In the genomic region with DNA sequence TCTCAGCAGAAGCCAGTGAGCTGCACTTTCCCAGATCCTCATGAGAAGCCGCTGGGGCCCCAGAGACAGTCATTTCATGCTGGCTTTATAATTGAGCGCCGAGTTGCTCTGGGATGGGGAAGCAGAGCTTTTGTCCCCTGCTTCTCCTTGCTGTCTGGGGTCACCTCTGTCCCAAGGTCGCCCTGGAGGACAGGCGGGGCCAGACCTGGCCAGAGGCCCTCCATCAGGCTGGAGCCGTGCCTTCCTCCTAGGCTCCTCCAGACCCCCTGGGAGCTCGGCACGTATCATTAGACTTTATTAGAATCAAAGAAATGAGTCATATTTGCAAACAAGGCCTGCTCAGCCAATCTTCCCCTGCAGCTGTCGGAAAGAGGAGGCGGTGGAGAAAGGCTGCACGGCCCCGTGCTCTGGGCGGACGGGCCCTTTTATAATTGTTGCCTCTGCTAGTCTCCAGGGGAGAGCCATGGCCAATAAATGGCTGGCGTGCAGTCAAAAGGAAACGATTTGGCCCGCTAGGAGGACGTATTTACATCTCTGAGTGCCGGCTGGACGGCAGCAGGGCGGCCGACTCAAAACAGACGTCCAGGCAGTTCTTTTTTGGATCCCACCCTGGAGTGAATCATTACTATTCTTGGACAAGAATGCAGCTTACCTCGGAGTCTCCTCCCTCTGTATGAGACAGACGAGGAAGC, we compare ENCODE assay signal across 1 cellular context.
TF ChIP-seq lines count a peak whose summit lies in the region.

No MANE protein-coding gene starts in this region.

TF ChIP-seq in HEK293, 187 proteins besides CTCF, POLR2A, EP300 and RAD21 (continued from another document and continues in another):
- TF ChIP-seq, protein P1, sequence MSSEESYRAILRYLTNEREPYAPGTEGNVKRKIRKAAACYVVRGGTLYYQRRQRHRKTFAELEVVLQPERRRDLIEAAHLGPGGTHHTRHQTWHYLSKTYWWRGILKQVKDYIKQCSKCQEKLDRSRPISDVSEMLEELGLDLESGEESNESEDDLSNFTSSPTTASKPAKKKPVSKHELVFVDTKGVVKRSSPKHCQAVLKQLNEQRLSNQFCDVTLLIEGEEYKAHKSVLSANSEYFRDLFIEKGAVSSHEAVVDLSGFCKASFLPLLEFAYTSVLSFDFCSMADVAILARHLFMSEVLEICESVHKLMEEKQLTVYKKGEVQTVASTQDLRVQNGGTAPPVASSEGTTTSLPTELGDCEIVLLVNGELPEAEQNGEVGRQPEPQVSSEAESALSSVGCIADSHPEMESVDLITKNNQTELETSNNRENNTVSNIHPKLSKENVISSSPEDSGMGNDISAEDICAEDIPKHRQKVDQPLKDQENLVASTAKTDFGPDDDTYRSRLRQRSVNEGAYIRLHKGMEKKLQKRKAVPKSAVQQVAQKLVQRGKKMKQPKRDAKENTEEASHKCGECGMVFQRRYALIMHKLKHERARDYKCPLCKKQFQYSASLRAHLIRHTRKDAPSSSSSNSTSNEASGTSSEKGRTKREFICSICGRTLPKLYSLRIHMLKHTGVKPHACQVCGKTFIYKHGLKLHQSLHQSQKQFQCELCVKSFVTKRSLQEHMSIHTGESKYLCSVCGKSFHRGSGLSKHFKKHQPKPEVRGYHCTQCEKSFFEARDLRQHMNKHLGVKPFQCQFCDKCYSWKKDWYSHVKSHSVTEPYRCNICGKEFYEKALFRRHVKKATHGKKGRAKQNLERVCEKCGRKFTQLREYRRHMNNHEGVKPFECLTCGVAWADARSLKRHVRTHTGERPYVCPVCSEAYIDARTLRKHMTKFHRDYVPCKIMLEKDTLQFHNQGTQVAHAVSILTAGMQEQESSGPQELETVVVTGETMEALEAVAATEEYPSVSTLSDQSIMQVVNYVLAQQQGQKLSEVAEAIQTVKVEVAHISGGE (tag by site-specific recombination; conservative IDR thresholded peaks at IDR 0.05; ENCODE audit: low read depth) = peak; percentile 60
- no peak for TF ChIP-seq ZNF677 (tag by site-specific recombination; IDR thresholded peaks at IDR 0.05)
- no peak for TF ChIP-seq ZNF426 (tag by site-specific recombination; IDR thresholded peaks at IDR 0.05)
- no peak for TF ChIP-seq ZFP41 (tag by site-specific recombination; IDR thresholded peaks at IDR 0.05; ENCODE audit: borderline replicate concordance)
- peak; percentile 68; the same call in 1 of the 2 replicates for TF ChIP-seq ZNF324 (tag by site-specific recombination; IDR thresholded peaks at IDR 0.05)
- TF ChIP-seq ZNF792 (tag by site-specific recombination; IDR thresholded peaks at IDR 0.05) = no peak
- TF ChIP-seq, protein P2, sequence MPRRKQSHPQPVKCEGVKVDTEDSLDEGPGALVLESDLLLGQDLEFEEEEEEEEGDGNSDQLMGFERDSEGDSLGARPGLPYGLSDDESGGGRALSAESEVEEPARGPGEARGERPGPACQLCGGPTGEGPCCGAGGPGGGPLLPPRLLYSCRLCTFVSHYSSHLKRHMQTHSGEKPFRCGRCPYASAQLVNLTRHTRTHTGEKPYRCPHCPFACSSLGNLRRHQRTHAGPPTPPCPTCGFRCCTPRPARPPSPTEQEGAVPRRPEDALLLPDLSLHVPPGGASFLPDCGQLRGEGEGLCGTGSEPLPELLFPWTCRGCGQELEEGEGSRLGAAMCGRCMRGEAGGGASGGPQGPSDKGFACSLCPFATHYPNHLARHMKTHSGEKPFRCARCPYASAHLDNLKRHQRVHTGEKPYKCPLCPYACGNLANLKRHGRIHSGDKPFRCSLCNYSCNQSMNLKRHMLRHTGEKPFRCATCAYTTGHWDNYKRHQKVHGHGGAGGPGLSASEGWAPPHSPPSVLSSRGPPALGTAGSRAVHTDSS (tag by site-specific recombination; IDR thresholded peaks at IDR 0.05) = peak; percentile 14; the same call in 1 of the 2 replicates
- peak; percentile 91 for TF ChIP-seq ZEB2 (tag by site-specific recombination; IDR thresholded peaks at IDR 0.05)
- no peak for TF ChIP-seq ZNF654 (tag by site-specific recombination; IDR thresholded peaks at IDR 0.05; ENCODE audit: low read depth)
- TF ChIP-seq GFI1B (tag by site-specific recombination; IDR thresholded peaks at IDR 0.05) = peak; percentile 74
- no peak for TF ChIP-seq ZNF624 (tag by site-specific recombination; IDR thresholded peaks at IDR 0.05)
- TF ChIP-seq ZNF2 (tag by site-specific recombination; IDR thresholded peaks at IDR 0.05) = no peak; the same call in 1 of the 2 replicates
- TF ChIP-seq, protein P3, sequence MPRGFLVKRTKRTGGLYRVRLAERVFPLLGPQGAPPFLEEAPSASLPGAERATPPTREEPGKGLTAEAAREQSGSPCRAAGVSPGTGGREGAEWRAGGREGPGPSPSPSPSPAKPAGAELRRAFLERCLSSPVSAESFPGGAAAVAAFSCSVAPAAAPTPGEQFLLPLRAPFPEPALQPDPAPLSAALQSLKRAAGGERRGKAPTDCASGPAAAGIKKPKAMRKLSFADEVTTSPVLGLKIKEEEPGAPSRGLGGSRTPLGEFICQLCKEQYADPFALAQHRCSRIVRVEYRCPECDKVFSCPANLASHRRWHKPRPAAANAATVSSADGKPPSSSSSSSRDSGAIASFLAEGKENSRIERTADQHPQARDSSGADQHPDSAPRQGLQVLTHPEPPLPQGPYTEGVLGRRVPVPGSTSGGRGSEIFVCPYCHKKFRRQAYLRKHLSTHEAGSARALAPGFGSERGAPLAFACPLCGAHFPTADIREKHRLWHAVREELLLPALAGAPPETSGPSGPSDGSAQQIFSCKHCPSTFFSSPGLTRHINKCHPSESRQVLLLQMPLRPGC (tag by site-specific recombination; IDR thresholded peaks at IDR 0.05) = peak; percentile 84
- TF ChIP-seq ZNF169 (tag by site-specific recombination; IDR thresholded peaks at IDR 0.05) = no peak
- TF ChIP-seq GLI4 (tag by site-specific recombination; IDR thresholded peaks at IDR 0.05) = no peak
- peak; percentile 95 for TF ChIP-seq ZNF121 (tag by site-specific recombination; IDR thresholded peaks at IDR 0.05)
- no peak for TF ChIP-seq ZSCAN16 (tag by site-specific recombination; IDR thresholded peaks at IDR 0.05)
- TF ChIP-seq, protein P4, sequence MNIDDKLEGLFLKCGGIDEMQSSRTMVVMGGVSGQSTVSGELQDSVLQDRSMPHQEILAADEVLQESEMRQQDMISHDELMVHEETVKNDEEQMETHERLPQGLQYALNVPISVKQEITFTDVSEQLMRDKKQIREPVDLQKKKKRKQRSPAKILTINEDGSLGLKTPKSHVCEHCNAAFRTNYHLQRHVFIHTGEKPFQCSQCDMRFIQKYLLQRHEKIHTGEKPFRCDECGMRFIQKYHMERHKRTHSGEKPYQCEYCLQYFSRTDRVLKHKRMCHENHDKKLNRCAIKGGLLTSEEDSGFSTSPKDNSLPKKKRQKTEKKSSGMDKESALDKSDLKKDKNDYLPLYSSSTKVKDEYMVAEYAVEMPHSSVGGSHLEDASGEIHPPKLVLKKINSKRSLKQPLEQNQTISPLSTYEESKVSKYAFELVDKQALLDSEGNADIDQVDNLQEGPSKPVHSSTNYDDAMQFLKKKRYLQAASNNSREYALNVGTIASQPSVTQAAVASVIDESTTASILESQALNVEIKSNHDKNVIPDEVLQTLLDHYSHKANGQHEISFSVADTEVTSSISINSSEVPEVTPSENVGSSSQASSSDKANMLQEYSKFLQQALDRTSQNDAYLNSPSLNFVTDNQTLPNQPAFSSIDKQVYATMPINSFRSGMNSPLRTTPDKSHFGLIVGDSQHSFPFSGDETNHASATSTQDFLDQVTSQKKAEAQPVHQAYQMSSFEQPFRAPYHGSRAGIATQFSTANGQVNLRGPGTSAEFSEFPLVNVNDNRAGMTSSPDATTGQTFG (tag by site-specific recombination; IDR thresholded peaks at IDR 0.05; ENCODE audit: borderline replicate concordance) = no peak
- TF ChIP-seq ZIC2 (tag by site-specific recombination; IDR thresholded peaks at IDR 0.05) = peak; percentile 89
- TF ChIP-seq, protein P5, sequence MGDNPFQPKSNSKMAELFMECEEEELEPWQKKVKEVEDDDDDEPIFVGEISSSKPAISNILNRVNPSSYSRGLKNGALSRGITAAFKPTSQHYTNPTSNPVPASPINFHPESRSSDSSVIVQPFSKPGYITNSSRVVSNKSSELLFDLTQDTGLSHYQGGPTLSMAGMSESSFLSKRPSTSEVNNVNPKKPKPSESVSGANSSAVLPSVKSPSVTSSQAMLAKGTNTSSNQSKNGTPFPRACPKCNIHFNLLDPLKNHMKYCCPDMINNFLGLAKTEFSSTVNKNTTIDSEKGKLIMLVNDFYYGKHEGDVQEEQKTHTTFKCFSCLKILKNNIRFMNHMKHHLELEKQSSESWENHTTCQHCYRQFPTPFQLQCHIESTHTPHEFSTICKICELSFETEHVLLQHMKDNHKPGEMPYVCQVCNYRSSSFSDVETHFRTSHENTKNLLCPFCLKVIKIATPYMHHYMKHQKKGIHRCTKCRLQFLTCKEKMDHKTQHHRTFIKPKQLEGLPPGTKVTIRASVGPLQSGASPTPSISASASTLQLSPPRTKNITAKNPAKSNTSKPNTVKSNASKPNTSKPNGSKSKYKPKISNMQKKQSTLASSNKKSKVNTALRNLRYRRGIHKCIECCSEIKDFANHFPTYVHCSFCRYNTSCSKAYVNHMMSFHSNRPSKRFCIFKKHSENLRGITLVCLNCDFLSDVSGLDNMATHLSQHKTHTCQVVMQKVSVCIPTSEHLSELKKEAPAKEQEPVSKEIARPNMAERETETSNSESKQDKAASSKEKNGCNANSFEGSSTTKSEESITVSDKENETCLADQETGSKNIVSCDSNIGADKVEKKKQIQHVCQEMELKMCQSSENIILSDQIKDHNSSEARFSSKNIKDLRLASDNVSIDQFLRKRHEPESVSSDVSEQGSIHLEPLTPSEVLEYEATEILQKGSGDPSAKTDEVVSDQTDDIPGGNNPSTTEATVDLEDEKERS (tag by site-specific recombination; IDR thresholded peaks at IDR 0.05) = no peak
- TF ChIP-seq ZNF561 (tag by site-specific recombination; IDR thresholded peaks at IDR 0.05; ENCODE audit: borderline replicate concordance) = peak; percentile 82
- peak; percentile 75 for TF ChIP-seq ZNF24 (tag by site-specific recombination; IDR thresholded peaks at IDR 0.05)
- 0 out of 2 replicates have a peak, but pooled peaks have one; percentile 33 for TF ChIP-seq KLF7 (tag by site-specific recombination; IDR thresholded peaks at IDR 0.05; ENCODE audit: borderline replicate concordance)
- TF ChIP-seq ZNF600 (tag by site-specific recombination; IDR thresholded peaks at IDR 0.05) = peak; percentile 37; the same call in 1 of the 2 replicates
- no peak for TF ChIP-seq ZNF707 (tag by site-specific recombination; IDR thresholded peaks at IDR 0.05)
- TF ChIP-seq PRDM1 (tag by site-specific recombination; IDR thresholded peaks at IDR 0.05) = no peak
- TF ChIP-seq TCF7L2 (IDR thresholded peaks at IDR 0.05; ENCODE audit: borderline replicate concordance, low read depth, low read length) = 0 out of 2 replicates have a peak, but pooled peaks have one; percentile 77
- TF ChIP-seq ZNF664 (tag by site-specific recombination; IDR thresholded peaks at IDR 0.05) = no peak
- no peak for TF ChIP-seq HOXA7 (CRISPR knock-in tag; IDR thresholded peaks at IDR 0.05; ENCODE audit: borderline replicate concordance)
- TF ChIP-seq ZNF140 (tag by site-specific recombination; IDR thresholded peaks at IDR 0.05) = no peak
- no peak for TF ChIP-seq ZNF521 (tag by site-specific recombination; IDR thresholded peaks at IDR 0.05)
- peak; percentile 68 for TF ChIP-seq GLIS2 (tag by site-specific recombination; IDR thresholded peaks at IDR 0.05)
- TF ChIP-seq KLF1 (tag by site-specific recombination; IDR thresholded peaks at IDR 0.05) = peak; percentile 74
- TF ChIP-seq, protein P6, sequence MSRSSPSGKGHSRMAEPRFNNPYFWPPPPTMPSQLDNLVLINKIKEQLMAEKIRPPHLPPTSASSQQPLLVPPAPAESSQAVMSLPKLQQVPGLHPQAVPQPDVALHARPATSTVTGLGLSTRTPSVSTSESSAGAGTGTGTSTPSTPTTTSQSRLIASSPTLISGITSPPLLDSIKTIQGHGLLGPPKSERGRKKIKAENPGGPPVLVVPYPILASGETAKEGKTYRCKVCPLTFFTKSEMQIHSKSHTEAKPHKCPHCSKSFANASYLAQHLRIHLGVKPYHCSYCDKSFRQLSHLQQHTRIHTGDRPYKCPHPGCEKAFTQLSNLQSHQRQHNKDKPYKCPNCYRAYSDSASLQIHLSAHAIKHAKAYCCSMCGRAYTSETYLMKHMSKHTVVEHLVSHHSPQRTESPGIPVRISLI (tag by site-specific recombination; IDR thresholded peaks at IDR 0.05) = no peak
- peak; percentile 80 for TF ChIP-seq ZBTB20 (tag by site-specific recombination; IDR thresholded peaks at IDR 0.05)
- peak; percentile 86 for TF ChIP-seq ZBTB8A (tag by site-specific recombination; IDR thresholded peaks at IDR 0.05)
- TF ChIP-seq, protein P7, sequence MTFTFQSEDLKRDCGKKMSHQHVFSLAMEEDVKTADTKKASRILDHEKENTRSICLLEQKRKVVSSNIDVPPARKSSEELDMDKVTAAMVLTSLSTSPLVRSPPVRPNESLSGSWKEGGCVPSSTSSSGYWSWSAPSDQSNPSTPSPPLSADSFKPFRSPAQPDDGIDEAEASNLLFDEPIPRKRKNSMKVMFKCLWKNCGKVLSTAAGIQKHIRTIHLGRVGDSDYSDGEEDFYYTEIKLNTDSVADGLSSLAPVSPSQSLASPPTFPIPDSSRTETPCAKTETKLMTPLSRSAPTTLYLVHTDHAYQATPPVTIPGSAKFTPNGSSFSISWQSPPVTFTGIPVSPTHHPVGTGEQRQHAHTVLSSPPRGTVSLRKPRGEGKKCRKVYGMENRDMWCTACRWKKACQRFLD (tag by site-specific recombination; IDR thresholded peaks at IDR 0.05) = no peak
- TF ChIP-seq ZNF354C (tag by site-specific recombination; IDR thresholded peaks at IDR 0.05; ENCODE audit: borderline replicate concordance, low read depth) = no peak
- peak; percentile 88 for TF ChIP-seq OSR2 (tag by site-specific recombination; IDR thresholded peaks at IDR 0.05)
- TF ChIP-seq ZNF404 (tag by site-specific recombination; IDR thresholded peaks at IDR 0.05) = no peak
- TF ChIP-seq MEIS1 (CRISPR knock-in tag; IDR thresholded peaks at IDR 0.05; ENCODE audit: borderline replicate concordance) = no peak
- TF ChIP-seq ZNF510 (tag by site-specific recombination; IDR thresholded peaks at IDR 0.05; ENCODE audit: insufficient replicate concordance) = no peak
- TF ChIP-seq HOXC10 (CRISPR knock-in tag; IDR thresholded peaks at IDR 0.05) = no peak
- TF ChIP-seq, protein P8, sequence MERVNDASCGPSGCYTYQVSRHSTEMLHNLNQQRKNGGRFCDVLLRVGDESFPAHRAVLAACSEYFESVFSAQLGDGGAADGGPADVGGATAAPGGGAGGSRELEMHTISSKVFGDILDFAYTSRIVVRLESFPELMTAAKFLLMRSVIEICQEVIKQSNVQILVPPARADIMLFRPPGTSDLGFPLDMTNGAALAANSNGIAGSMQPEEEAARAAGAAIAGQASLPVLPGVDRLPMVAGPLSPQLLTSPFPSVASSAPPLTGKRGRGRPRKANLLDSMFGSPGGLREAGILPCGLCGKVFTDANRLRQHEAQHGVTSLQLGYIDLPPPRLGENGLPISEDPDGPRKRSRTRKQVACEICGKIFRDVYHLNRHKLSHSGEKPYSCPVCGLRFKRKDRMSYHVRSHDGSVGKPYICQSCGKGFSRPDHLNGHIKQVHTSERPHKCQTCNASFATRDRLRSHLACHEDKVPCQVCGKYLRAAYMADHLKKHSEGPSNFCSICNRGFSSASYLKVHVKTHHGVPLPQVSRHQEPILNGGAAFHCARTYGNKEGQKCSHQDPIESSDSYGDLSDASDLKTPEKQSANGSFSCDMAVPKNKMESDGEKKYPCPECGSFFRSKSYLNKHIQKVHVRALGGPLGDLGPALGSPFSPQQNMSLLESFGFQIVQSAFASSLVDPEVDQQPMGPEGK (tag by site-specific recombination; IDR thresholded peaks at IDR 0.05) = peak; percentile 61
- TF ChIP-seq ZNF138 (tag by site-specific recombination; IDR thresholded peaks at IDR 0.05; ENCODE audit: borderline replicate concordance) = no peak
- TF ChIP-seq KLF9 (tag by site-specific recombination; IDR thresholded peaks at IDR 0.05; ENCODE audit: low read depth) = no peak; the same call in 1 of the 2 replicates
- no peak for TF ChIP-seq ZNF292 (tag by site-specific recombination; IDR thresholded peaks at IDR 0.05; ENCODE audit: borderline replicate concordance, low read depth)
